13 cellular contexts compared by ENCODE assay signal in genomic region chr13:80361298-80361697, GRCh38. TPM values are rescaled to one million over a fixed set of nuclear protein-coding genes. Genes with fewer than 3 reads are reported as not detected.
DNase-seq lines count a peak whose midpoint lies in the region; ATAC-seq and TF ChIP-seq lines count a peak whose summit lies in the region.
"Had no signal": no experiment of that assay in that cellular context is flagged by ENCODE, and none has a peak within 500 bp of the region (broad histone marks: within the 10 kb centered on the region; RNA-seq: fewer than 3 reads in every experiment).

No MANE protein-coding gene starts in this region.

- H2BK5ac ChIP-seq in trophoblast cell (ENCODE audit: low read depth, low read length, poor library complexity): no peak overlapping the region

- H3K4ac ChIP-seq in trophoblast cell (ENCODE audit: low read depth, low read length): no peak overlapping the region

- in situ Hi-C loops in transverse colon (cut with MboI; ENCODE audit: low pct_ligation_motif_present in 1 of 4, low pct_unique_long_range_greater_than_20kb in 1 of 4, low sequenced_read_pairs in 3 of 4): loop anchor here (10.0 to 25.0 kb wide), 3 partner anchors 574 to 686 kb away; no protein-coding TSS in a partner anchor

- no peak overlapping the region for H2AFZ ChIP-seq in trophoblast cell (ENCODE audit: insufficient read depth, low read length, poor library complexity)
- H2AFZ ChIP-seq: PC-9 had no signal

- H3K36me3 ChIP-seq in cardiac muscle cell (no peaks in the 10 kb centered on the region), HUES64 (ENCODE audit: insufficient read depth, low read length) (no peaks in the 10 kb centered on the region), transverse colon (no peaks in the 10 kb centered on the region), trophoblast cell (ENCODE audit: control insufficient read depth in 1 of 2, insufficient read depth in 2 of 2, low read length in 2 of 2) (no peaks in the 10 kb centered on the region)
- H3K36me3 ChIP-seq: BLaER1 had no signal

- WGBS in HUES64: 70% methylated on average over 2 of the region's 2 CpGs
- 50 to 51% methylated on average over 2 of the region's 2 CpGs for WGBS in transverse colon (ENCODE audit: low coverage in 1 of 2), 2 donors
- WGBS in trophoblast cell (ENCODE audit: extremely low coverage, insufficient coverage, insufficient read length): no CpG with 5 or more reads among the region's 2 CpGs

- no peaks in the 10 kb centered on the region for H3K79me2 ChIP-seq in trophoblast cell (ENCODE audit: control insufficient read depth, insufficient read depth, low read length, poor library complexity)

- no peak for ATAC-seq in Right ventricle myocardium inferior

- H3K4me1 ChIP-seq in cardiac muscle cell (ENCODE audit: low read depth) (peaks cover 49% of the 10 kb centered on the region), HUES64 (ENCODE audit: insufficient read depth, low read length) (peaks cover 42% of the 10 kb centered on the region), transverse colon (peaks cover 0 to 29% (median 5%) of the 10 kb centered on the region in 4 donors), trophoblast cell (ENCODE audit: control insufficient read depth in 1 of 2, insufficient read depth in 2 of 2, low read length in 2 of 2) (peaks cover 7% of the 10 kb centered on the region in 2 experiments)

- H2AK5ac ChIP-seq in trophoblast cell (ENCODE audit: low read length): no peak overlapping the region

- H3K9me3 ChIP-seq in cardiac muscle cell (ENCODE audit: low read depth): no peaks in the 10 kb centered on the region
- no peaks in the 10 kb centered on the region for H3K9me3 ChIP-seq in HUES64 (ENCODE audit: insufficient read depth, low read depth, low read length)
- no peaks in the 10 kb centered on the region for H3K9me3 ChIP-seq in transverse colon
- H3K9me3 ChIP-seq in trophoblast cell (ENCODE audit: insufficient read depth, low read depth, low read length): peaks cover 1% of the 10 kb centered on the region

- peak overlapping the region; percentile 81 for H3K27ac ChIP-seq in cardiac muscle cell
- peak overlapping the region; percentile 73; the same call in 1 of the 2 replicates for H3K27ac ChIP-seq in HUES64 (ENCODE audit: low read depth, low read length)
- H3K27ac ChIP-seq in transverse colon: peak overlapping the region in 3 of 4 donors; percentile 27 to 54 (median 38)
- H3K27ac ChIP-seq in trophoblast cell (ENCODE audit: low read depth, low read length): no peak overlapping the region
- H3K27ac ChIP-seq: BLaER1, PC-9 had no signal

- H3K23ac ChIP-seq in trophoblast cell (ENCODE audit: low read length): no peak overlapping the region

- H3K4me2 ChIP-seq in trophoblast cell (ENCODE audit: low read length): no peak overlapping the region
- H3K4me2 ChIP-seq: PC-9 had no signal

- H3K18ac ChIP-seq in trophoblast cell (ENCODE audit: low read length): no peak overlapping the region

- no peak for TF ChIP-seq POLR2A in transverse colon (IDR thresholded peaks at IDR 0.05)

- H4K12ac ChIP-seq in trophoblast cell (ENCODE audit: low read depth, low read length): no peak overlapping the region

- intact Hi-C loops in Right ventricle myocardium inferior (cut with DNase I): loop anchor here (2.0 to 10.0 kb wide), 3 partner anchors 76 to 586 kb away; no protein-coding TSS in a partner anchor
- intact Hi-C loops in transverse colon (cut with DNase I; ENCODE audit: low total_unique reads): no loop called here

- H3K4me3 ChIP-seq in cardiac muscle cell (no peak overlapping the region), HUES64 (ENCODE audit: low read length) (no peak overlapping the region), epithelial cell of esophagus (ENCODE audit: low read length) (no peak overlapping the region), transverse colon (no peak overlapping the region), trophoblast cell (ENCODE audit: low read depth, low read length) (no peak overlapping the region)
- H3K4me3 ChIP-seq: BLaER1, PC-9 had no signal

- no peak overlapping the region for H4K8ac ChIP-seq in trophoblast cell (ENCODE audit: low read depth, low read length)

- TF ChIP-seq CTCF in cardiac muscle cell (IDR thresholded peaks at IDR 0.05; ENCODE audit: low read depth, low read length) (no peak), epithelial cell of esophagus (IDR thresholded peaks at IDR 0.05; ENCODE audit: insufficient read depth, low read depth, low read length, missing control alignments) (no peak), transverse colon (IDR thresholded peaks at IDR 0.05) (no peak)

- H3K27me3 ChIP-seq in cardiac muscle cell (no peaks in the 10 kb centered on the region), HUES64 (ENCODE audit: insufficient read depth, low read length) (no peaks in the 10 kb centered on the region), transverse colon (no peaks in the 10 kb centered on the region), trophoblast cell (ENCODE audit: insufficient read depth, low read length) (no peaks in the 10 kb centered on the region)
- H3K27me3 ChIP-seq: BLaER1 had no signal

- no peak overlapping the region for H4K91ac ChIP-seq in trophoblast cell (ENCODE audit: low read depth, low read length)

- TF ChIP-seq EP300 in transverse colon (IDR thresholded peaks at IDR 0.05; ENCODE audit: low read depth): no peak

- H2BK120ac ChIP-seq in trophoblast cell (ENCODE audit: insufficient read depth, low read length, poor library complexity): no peak overlapping the region

- DNase-seq in cardiac muscle cell (ENCODE audit: low read depth in 1 of 2, low spot score in 1 of 2) (no peak), Right ventricle myocardium inferior (ENCODE audit: missing footprints) (no peak), epithelial cell of esophagus (ENCODE audit: low read depth) (peak; percentile 21), transverse colon (no peak), trophoblast cell (no peak), midbrain (lab: John Stamatoyannopoulos, UW) (no peak), putamen (ENCODE audit: low spot score) (no peak)
- DNase-seq: 8988T; H7; NK-92 treated with Interleukin-12 subunit alpha and Interleukin-12 subunit beta, amount 100 ng/mL, for 24 hours; PC-9 had no signal

- no peak overlapping the region for H3K9ac ChIP-seq in HUES64 (ENCODE audit: low read depth, low read length)
- no peak overlapping the region for H3K9ac ChIP-seq in trophoblast cell (ENCODE audit: low read length)
- H3K9ac ChIP-seq: BLaER1 had no signal

- no peaks in the 10 kb centered on the region for H3K79me1 ChIP-seq in trophoblast cell (ENCODE audit: low read length)

- no peak overlapping the region for H3K14ac ChIP-seq in trophoblast cell (ENCODE audit: low read length)

- H2BK12ac ChIP-seq in trophoblast cell (ENCODE audit: low read length): no peak overlapping the region

RNA-seq across cellular contexts. Expression of gene SPRY2, which starts 20.4 kb away (rescaled TPM):
- total RNA-seq in cardiac muscle cell (67.8 and 73.1 TPM in 2 replicates), Right ventricle myocardium inferior (40.0 TPM), transverse colon (10 to 100 TPM; 21.1 to 52.1 (median 36.6) TPM)
- 132 and 142 TPM in 2 replicates for polyA plus RNA-seq in cardiac muscle cell
- polyA plus RNA-seq in HUES64 (2013, experiment 1 of 2): 68.7 TPM
- 98.0 TPM for polyA plus RNA-seq in HUES64 (2013, experiment 2 of 2)
- polyA plus RNA-seq in trophoblast cell (2013): 25.2 and 27.9 TPM in 2 replicates
